7 cellular contexts compared by ENCODE assay signal in genomic region chr14:92768236-92768635, GRCh38. TPM values are rescaled to one million over a fixed set of nuclear protein-coding genes. Genes with fewer than 3 reads are reported as not detected.
DNase-seq lines count a peak whose midpoint lies in the region; ATAC-seq and TF ChIP-seq lines count a peak whose summit lies in the region.
"Not testable (repeated sequence)": the region's sequence is repeated elsewhere in the genome, so short reads cannot be mapped to it uniquely, and the experiment has no call there.

No MANE protein-coding gene starts in this region.

- POLR2A ChIA-PET in activated CD8-positive, alpha-beta T cell treated with anti-CD3 and anti-CD28 coated beads for 36 hours (lab: Charles Lee) = interaction anchor here (0.6 to 1.7 kb wide), 3 partner anchors 8 to 34 kb away, joined by 3 to 5 read pairs (median 5); no protein-coding TSS in a partner anchor
- POLR2A ChIA-PET in naive thymus-derived CD8-positive, alpha-beta T cell (lab: Charles Lee) = not testable (repeated sequence)

- DNase-seq in activated CD8-positive, alpha-beta T cell treated with anti-CD3 and anti-CD28 coated beads for 36 hours = peak; percentile 77
- DNase-seq in naive thymus-derived CD8-positive, alpha-beta T cell = peak in 1 of 10 donors; percentile 21

- CTCF ChIA-PET in activated CD8-positive, alpha-beta T cell treated with anti-CD3 and anti-CD28 coated beads for 36 hours (lab: Charles Lee) = interaction anchor here (1.4 kb wide), 1 partner anchor 15 kb away, joined by 3 read pairs; no protein-coding TSS in a partner anchor

- not testable (repeated sequence) for H3K27ac Mint-ChIP-seq in activated CD8-positive, alpha-beta T cell treated with anti-CD3 and anti-CD28 coated beads for 36 hours
- H3K27ac Mint-ChIP-seq in naive thymus-derived CD8-positive, alpha-beta T cell = peak overlapping the region in 1 of 10 donors; percentile 70

- peaks cover 18% of the 10 kb centered on the region for H3K4me1 Mint-ChIP-seq in activated CD8-positive, alpha-beta T cell treated with anti-CD3 and anti-CD28 coated beads for 36 hours (ENCODE audit: low read depth)
- H3K4me1 Mint-ChIP-seq in naive thymus-derived CD8-positive, alpha-beta T cell = peaks cover 0 to 18% (median 0%) of the 10 kb centered on the region in 4 donors

- intact Hi-C loops in activated CD8-positive, alpha-beta T cell treated with anti-CD3 and anti-CD28 coated beads for 36 hours (cut with micrococcal nuclease) = loop anchor here (5.0 kb wide), 1 partner anchor 36 kb away; no protein-coding TSS in a partner anchor

- not testable (repeated sequence) for H3K4me3 Mint-ChIP-seq in activated CD8-positive, alpha-beta T cell treated with anti-CD3 and anti-CD28 coated beads for 36 hours
- peak overlapping the region in 1 of 10 donors; percentile 32 for H3K4me3 Mint-ChIP-seq in naive thymus-derived CD8-positive, alpha-beta T cell

- not testable (repeated sequence) for TF ChIP-seq CTCF in activated CD8-positive, alpha-beta T cell treated with anti-CD3 and anti-CD28 coated beads for 36 hours (IDR thresholded peaks at IDR 0.05)

- ATAC-seq in GM18520 (IDR thresholded peaks at IDR 0.05; ENCODE audit: unreplicated experiment) (peak; percentile 87), GM21423 (IDR thresholded peaks at IDR 0.05; ENCODE audit: unreplicated experiment) (peak; percentile 95), HG02981 (IDR thresholded peaks at IDR 0.05; ENCODE audit: unreplicated experiment) (peak; percentile 91), HG03575 (IDR thresholded peaks at IDR 0.05; ENCODE audit: extremely low read depth, insufficient number of reproducible peaks, low FRiP score, unreplicated experiment) (peak; percentile 80), esophagus mucosa (peak; percentile 72)
- ATAC-seq in activated CD8-positive, alpha-beta T cell treated with anti-CD3 and anti-CD28 coated beads for 36 hours = peak; percentile 95
- ATAC-seq in naive thymus-derived CD8-positive, alpha-beta T cell = peak; percentile 40 to 52

- H3K9me3 Mint-ChIP-seq in activated CD8-positive, alpha-beta T cell treated with anti-CD3 and anti-CD28 coated beads for 36 hours; naive thymus-derived CD8-positive, alpha-beta T cell: not testable (repeated sequence)

- not testable (repeated sequence) for H3K36me3 Mint-ChIP-seq in activated CD8-positive, alpha-beta T cell treated with anti-CD3 and anti-CD28 coated beads for 36 hours (ENCODE audit: low read depth); naive thymus-derived CD8-positive, alpha-beta T cell

- H3K27me3 Mint-ChIP-seq in activated CD8-positive, alpha-beta T cell treated with anti-CD3 and anti-CD28 coated beads for 36 hours = peaks cover 12% of the 10 kb centered on the region
- not testable (repeated sequence) for H3K27me3 Mint-ChIP-seq in naive thymus-derived CD8-positive, alpha-beta T cell

RNA-seq across cellular contexts. Expression of gene LGMN, which starts 19.8 kb away (rescaled TPM):
- 1 to 10 TPM; 2.1 to 2.3 TPM for total RNA-seq in activated CD8-positive, alpha-beta T cell treated with anti-CD3 and anti-CD28 coated beads for 36 hours
- total RNA-seq in esophagus mucosa = 27.4 TPM
- 10 to 100 TPM; 17.7 to 19.6 TPM for total RNA-seq in naive thymus-derived CD8-positive, alpha-beta T cell
- polyA plus RNA-seq in naive thymus-derived CD8-positive, alpha-beta T cell = 10 to 100 TPM; 18.8 to 38.3 (median 27.4) TPM

RNA-seq across cellular contexts. Expression of gene GOLGA5, which starts 25.9 kb away (rescaled TPM):
- total RNA-seq in activated CD8-positive, alpha-beta T cell treated with anti-CD3 and anti-CD28 coated beads for 36 hours = 10 to 100 TPM; 12.9 to 13.3 TPM
- total RNA-seq in esophagus mucosa = 24.9 TPM
- total RNA-seq in naive thymus-derived CD8-positive, alpha-beta T cell = 10 to 100 TPM; 20.6 to 22.4 TPM
- 10 to 100 TPM; 14.0 to 20.7 (median 15.9) TPM for polyA plus RNA-seq in naive thymus-derived CD8-positive, alpha-beta T cell
